8 cellular contexts compared by ENCODE assay signal in the genomic region with DNA sequence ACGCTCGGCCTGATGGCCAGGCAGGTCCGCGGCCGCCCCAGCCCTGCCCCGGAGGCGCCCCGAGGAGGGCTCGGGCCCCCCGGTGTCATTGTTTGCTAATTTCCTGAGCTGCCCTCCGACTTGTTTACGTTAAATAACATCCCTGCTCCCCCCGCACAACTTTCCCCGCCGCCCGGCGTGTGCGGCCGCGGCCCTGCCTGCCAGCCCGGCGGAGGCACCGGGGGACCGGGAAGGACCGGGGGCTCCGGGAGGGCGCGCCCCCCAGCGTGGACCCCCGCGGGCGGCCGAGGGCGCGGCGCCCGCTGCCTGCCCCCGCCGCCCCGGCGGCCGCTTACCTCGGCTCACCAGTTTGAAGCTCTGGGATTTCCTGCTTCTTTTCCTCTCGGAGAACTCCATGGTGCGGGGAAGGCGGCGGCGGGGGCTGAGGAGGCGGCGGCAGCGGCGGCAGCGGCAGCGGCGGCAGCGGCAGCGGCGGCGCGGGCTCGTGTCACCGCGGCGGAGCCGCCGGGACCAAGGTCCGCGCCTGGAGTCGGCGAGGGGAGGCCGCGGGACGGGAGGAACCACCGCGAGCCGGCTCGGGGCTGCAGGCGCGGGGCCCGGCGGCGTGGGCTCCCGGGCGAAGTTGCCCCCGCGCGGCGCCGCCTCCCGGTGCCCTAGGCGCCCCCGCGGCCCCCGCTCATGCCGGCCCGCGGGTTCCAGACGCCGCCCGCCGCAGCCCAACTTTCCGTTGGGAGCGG. TPM values are rescaled to one million over a fixed set of nuclear protein-coding genes. Genes with fewer than 3 reads are reported as not detected.
A peak's percentile ranks its signal among the peaks of the same experiment; 100 is the strongest.
DNase-seq lines count a peak whose midpoint lies in the region; ATAC-seq and TF ChIP-seq lines count a peak whose summit lies in the region.

No MANE protein-coding gene starts in this region.

- peak; percentile 12 for ATAC-seq in effector memory CD8-positive, alpha-beta T cell (replicated peaks)
- peak; percentile 66 for ATAC-seq in mucosa of descending colon
- ATAC-seq in HG03159 (IDR thresholded peaks at IDR 0.05; ENCODE audit: unreplicated experiment), result no peak
- no peak for ATAC-seq in HG03108 (IDR thresholded peaks at IDR 0.05; ENCODE audit: unreplicated experiment)
- ATAC-seq in GM21423 (IDR thresholded peaks at IDR 0.05; ENCODE audit: unreplicated experiment), result no peak

- CTCF ChIA-PET in Caco-2 (lab: Charles Lee), result interaction anchor here (0.9 to 2.4 kb wide), 4 partner anchors 8 to 156 kb away, joined by 4 to 21 read pairs (median 6); no protein-coding TSS in a partner anchor

- POLR2A ChIA-PET in Caco-2 (lab: Charles Lee), result interaction anchor here (0.6 kb wide), 1 partner anchor 185 kb away, joined by 3 read pairs; no protein-coding TSS in a partner anchor

- TF ChIP-seq CTCF in Caco-2 (IDR thresholded peaks at IDR 0.05; ENCODE audit: insufficient read depth in 1 of 2, low read depth in 1 of 2, low read length in 1 of 2, severe bottlenecking in 1 of 2, unreplicated experiment in 1 of 2), result no peak
- TF ChIP-seq CTCF in mucosa of descending colon (IDR thresholded peaks at IDR 0.05), result no peak

- H3K4me1 ChIP-seq in Caco-2, result peaks cover 23% of the 10 kb centered on the region
- H3K4me1 ChIP-seq in mucosa of descending colon (ENCODE audit: low read depth), result peaks cover 13% of the 10 kb centered on the region

- peaks cover 6% of the 10 kb centered on the region for H3K27me3 Mint-ChIP-seq in Caco-2 (ENCODE audit: insufficient read depth, unreplicated experiment)
- peaks cover 67 to 77% of the 10 kb centered on the region in 2 donors for H3K27me3 Mint-ChIP-seq in effector memory CD8-positive, alpha-beta T cell

- H3K4me3 Mint-ChIP-seq in Caco-2 (ENCODE audit: unreplicated experiment), result peak overlapping the region; percentile 72
- H3K4me3 Mint-ChIP-seq in effector memory CD8-positive, alpha-beta T cell, result peak overlapping the region; percentile 48 to 58

- no TSS peak for BruUV-seq in Caco-2 (replicated peaks; lab: Mats Ljungman, UMichigan)

- H3K27ac Mint-ChIP-seq in Caco-2 (ENCODE audit: unreplicated experiment), result peak overlapping the region; percentile 34
- H3K27ac Mint-ChIP-seq in effector memory CD8-positive, alpha-beta T cell, result no peak overlapping the region

- no peaks in the 10 kb centered on the region for H3K27me3 ChIP-seq in Caco-2 (replicated peaks; ENCODE audit: control insufficient read depth, insufficient read depth, low read length)

- peaks cover 26% of the 10 kb centered on the region for H3K4me1 Mint-ChIP-seq in Caco-2 (ENCODE audit: low read depth, unreplicated experiment)
- H3K4me1 Mint-ChIP-seq in effector memory CD8-positive, alpha-beta T cell (ENCODE audit: low read depth in 2 of 2), result peaks cover 0 to 5% of the 10 kb centered on the region in 2 donors

- intact Hi-C loops in Caco-2 (cut with micrococcal nuclease; ENCODE audit: unreplicated experiment) (loop anchor here (5.0 kb wide), 1 partner anchor 59 kb away; the partner anchor contains the start of gene PRPF18), mucosa of descending colon (cut with DNase I, micrococcal nuclease) (no loop called here)

- H3K9me3 ChIP-seq in Caco-2, result no peaks in the 10 kb centered on the region
- H3K9me3 ChIP-seq in mucosa of descending colon, result no peaks in the 10 kb centered on the region

- peak in 1 of 2 experiments; percentile 66 for DNase-seq in Caco-2
- DNase-seq in LoVo (ENCODE audit: low spot score), result peak; percentile 9
- DNase-seq in effector memory CD8-positive, alpha-beta T cell, result no peak
- peak in 2 of 3 donors; percentile 34 to 63 for DNase-seq in mucosa of descending colon
- DNase-seq in NCI-H2107 (lab: John Stamatoyannopoulos, UW), result no peak

- peaks cover 11% of the 10 kb centered on the region for H3K36me3 Mint-ChIP-seq in Caco-2 (ENCODE audit: insufficient read depth, unreplicated experiment)
- H3K36me3 Mint-ChIP-seq in effector memory CD8-positive, alpha-beta T cell (ENCODE audit: insufficient read depth), result no peaks in the 10 kb centered on the region

- H3K4me3 ChIP-seq in Caco-2 (ENCODE audit: low read depth, low read length) (peak overlapping the region; percentile 46), mucosa of descending colon (peak overlapping the region; percentile 56)

- H3K36me3 ChIP-seq in Caco-2 (ENCODE audit: control insufficient read depth, insufficient read depth, low read length) (no peaks in the 10 kb centered on the region), mucosa of descending colon (ENCODE audit: low read depth) (no peaks in the 10 kb centered on the region)

- no peaks in the 10 kb centered on the region for H3K9me3 Mint-ChIP-seq in Caco-2 (ENCODE audit: unreplicated experiment)
- no peaks in the 10 kb centered on the region for H3K9me3 Mint-ChIP-seq in effector memory CD8-positive, alpha-beta T cell

RNA-seq across cellular contexts. Expression of gene BEND7, which starts 0.5 kb away (rescaled TPM):
- total RNA-seq in Caco-2 (2022) (24.6 and 27.8 TPM in 2 replicates), mucosa of descending colon (10 to 100 TPM; 17.1 to 33.4 (median 28.7) TPM)

RNA-seq across cellular contexts. Expression of gene PRPF18, which starts 58.5 kb away (rescaled TPM):
- total RNA-seq in Caco-2 (2022) (31.0 and 32.0 TPM in 2 replicates), mucosa of descending colon (10 to 100 TPM; 20.8 to 26.1 (median 25.9) TPM)

Comparison
In these comparisons a context has a peak if more than half of its experiments do, and no peak if none do; other contexts are left out.
1. DNase-seq: peak in LoVo (single experiment) and mucosa of descending colon (2 of 3); none in effector memory CD8-positive, alpha-beta T cell (0 of 3) and NCI-H2107 (single experiment).
2. ATAC-seq: peak in effector memory CD8-positive, alpha-beta T cell (single experiment) and mucosa of descending colon (single experiment); none in HG03159 (single experiment), HG03108 (single experiment) and GM21423 (single experiment).